Comparison of ENCODE assay signal across 11 cellular contexts in the genomic region with DNA sequence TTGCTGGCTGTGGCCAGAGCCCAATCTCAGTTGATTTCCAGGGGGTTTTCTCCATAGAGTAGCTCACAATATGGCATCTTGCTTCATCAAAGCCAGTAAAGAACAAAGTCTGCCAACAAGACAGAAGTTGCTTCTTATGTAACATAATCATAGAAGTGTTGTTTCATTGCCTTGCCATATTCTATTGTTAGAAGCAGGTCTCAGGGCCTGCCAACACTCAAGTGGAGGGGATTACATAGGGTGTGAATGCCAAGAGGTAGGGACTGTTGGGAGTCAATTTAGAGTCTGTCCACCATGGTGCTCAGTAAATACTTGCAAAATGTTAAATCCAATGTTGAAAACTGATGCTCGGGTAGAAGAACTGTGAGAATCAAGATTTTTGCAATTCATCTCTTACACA.
"Had no signal": no experiment of that assay in that cellular context is flagged by ENCODE, and none has a peak within 500 bp of the region (broad histone marks: within the 10 kb centered on the region; RNA-seq: fewer than 3 reads in every experiment).

No MANE protein-coding gene starts in this region.

- H3K36me3 ChIP-seq: neural progenitor cell, tibial artery had no signal

- H3K4me3 Mint-ChIP-seq: activated naive CD8-positive, alpha-beta T cell; activated T-helper 1 cell treated with anti-CD3 and anti-CD28 coated beads, Interleukin-12 subunit alpha, Interleukin-12 subunit beta, Interleukin-2, Interleukin-4 antibody, amounts not matched to agents 30 ng/mL and 10 ng/mL and 1 ng/mL, durations not matched to agents 14 hours and 24 hours and 36 hours; effector memory CD8-positive, alpha-beta T cell; memory B cell; neural progenitor cell had no signal

- H3K4me1 ChIP-seq: neural progenitor cell, tibial artery had no signal

- H3K27ac Mint-ChIP-seq: activated naive CD8-positive, alpha-beta T cell; activated T-helper 1 cell treated with anti-CD3 and anti-CD28 coated beads, Interleukin-12 subunit alpha, Interleukin-12 subunit beta, Interleukin-2, Interleukin-4 antibody, amounts not matched to agents 30 ng/mL and 10 ng/mL and 1 ng/mL, durations not matched to agents 14 hours and 24 hours and 36 hours; effector memory CD8-positive, alpha-beta T cell; memory B cell; neural progenitor cell had no signal

- H3K27ac ChIP-seq: neural progenitor cell, tibial artery had no signal

- H3K4me2 ChIP-seq: neural progenitor cell had no signal

- DNase-seq: activated CD4-positive, alpha-beta T cell treated with anti-CD3 and anti-CD28 coated beads, Interleukin-2, amount 50 U/mL, for 4 hours; activated T-cell treated with anti-CD3 and anti-CD28 coated beads for 4 hours; amniotic stem cell; caudate nucleus; effector memory CD8-positive, alpha-beta T cell; stimulated activated naive CD4-positive, alpha-beta T cell; tibial artery had no signal

- H3K36me3 Mint-ChIP-seq: memory B cell, neural progenitor cell had no signal

- H3K27me3 ChIP-seq: neural progenitor cell, tibial artery had no signal

- H2AFZ ChIP-seq: neural progenitor cell had no signal

- H3K4me3 ChIP-seq: neural progenitor cell, tibial artery had no signal

- H3K9ac ChIP-seq: neural progenitor cell had no signal

- H3K4me1 Mint-ChIP-seq: memory B cell had no signal

- H3K9me3 Mint-ChIP-seq: effector memory CD8-positive, alpha-beta T cell; memory B cell had no signal
